Comparison of ENCODE assay signal across 10 cellular contexts in genomic region chr7:157126921-157127320, GRCh38.
"Had no signal": no experiment of that assay in that cellular context is flagged by ENCODE, and none has a peak within 500 bp of the region (broad histone marks: within the 10 kb centered on the region; RNA-seq: fewer than 3 reads in every experiment).

No MANE protein-coding gene starts in this region.

- H3K36me3 ChIP-seq: HAP-1 had no signal

- H3K9me3 Mint-ChIP-seq: HFFc6 had no signal

- H3K4me3 Mint-ChIP-seq: HFFc6 had no signal

- H3K4me3 ChIP-seq: GM23248, HAP-1 had no signal

- ATAC-seq: HCT116 had no signal

- H3K9me3 ChIP-seq: HAP-1 had no signal

- H3K27ac ChIP-seq: GM23248, HL-60, KMS-11 had no signal

- H3K4me2 ChIP-seq: KMS-11 had no signal

- H3K4me1 ChIP-seq: HAP-1 had no signal

- H3K9ac ChIP-seq: GM23248, KMS-11 had no signal

- DNase-seq: GM23248, GOT3, H7, HFFc6, IMR-90, KBM-7 had no signal

- H2AFZ ChIP-seq: GM23248 had no signal

- H3K27ac Mint-ChIP-seq: HFFc6 had no signal
